11 cellular contexts compared by ENCODE assay signal in the genomic region with DNA sequence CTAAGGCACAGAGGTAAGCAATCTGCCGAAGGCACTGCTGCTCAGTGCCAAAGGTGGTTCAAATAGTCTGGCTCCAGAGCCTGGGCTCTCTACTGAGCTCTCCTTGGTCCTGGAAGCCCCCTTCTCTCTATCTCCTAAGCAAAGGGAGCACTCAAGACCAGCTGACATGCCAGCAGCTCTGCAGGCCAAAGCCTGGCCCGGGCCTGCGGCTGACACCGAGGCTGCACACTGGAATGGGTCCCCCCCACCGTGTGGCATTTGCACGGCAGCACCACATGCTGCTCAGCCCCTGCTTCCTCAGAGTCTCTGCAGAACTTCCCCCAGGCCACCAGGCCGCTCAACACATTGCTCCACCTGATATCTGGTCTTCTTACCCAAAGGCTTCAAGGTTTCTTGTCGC. TPM values are rescaled to one million over a fixed set of nuclear protein-coding genes. Genes with fewer than 3 reads are reported as not detected.
DNase-seq lines count a peak whose midpoint lies in the region; ATAC-seq, FAIRE-seq and TF ChIP-seq lines count a peak whose summit lies in the region.
"Had no signal": no experiment of that assay in that cellular context is flagged by ENCODE, and none has a peak within 500 bp of the region (broad histone marks: within the 10 kb centered on the region; RNA-seq: fewer than 3 reads in every experiment).

No MANE protein-coding gene starts in this region.

- no peaks in the 10 kb centered on the region for H4K20me1 ChIP-seq in SK-N-SH (ENCODE audit: insufficient read depth)

- DNase-seq in SK-N-SH: no peak
- peak; percentile 79 for DNase-seq in NOMO-1 treated with dmso at 0.1 percent for 144 hours (lab: John Stamatoyannopoulos, UW; ENCODE audit: unreplicated experiment)
- DNase-seq in left ventricle myocardium superior: peak; percentile 42
- peak in 8 of 49 donors; percentile 8 to 49 (median 24) for DNase-seq in substantia nigra (lab: John Stamatoyannopoulos, UW)
- no peak for DNase-seq in kidney
- DNase-seq in uterus: no peak
- no peak for DNase-seq in activated CD4-positive, CD25-positive, alpha-beta regulatory T cell treated with anti-CD3 and anti-CD28 coated beads, Interleukin-2, amount 50 U/mL, for 72 hours

- H3K27me3 ChIP-seq in SK-N-SH (ENCODE audit: insufficient read depth): no peaks in the 10 kb centered on the region
- no peaks in the 10 kb centered on the region for H3K27me3 ChIP-seq in uterus
- H3K27me3 ChIP-seq: testis had no signal

- POLR2A ChIA-PET in SK-N-SH (lab: Yijun Ruan, JAX): interaction anchor here (0.6 kb wide), 1 partner anchor 11 kb away, joined by 6 read pairs; no protein-coding TSS in a partner anchor

- H3K9me3 ChIP-seq in SK-N-SH: no peaks in the 10 kb centered on the region
- no peaks in the 10 kb centered on the region for H3K9me3 ChIP-seq in kidney (ENCODE audit: control insufficient read depth in 1 of 2, low read length in 2 of 2)
- no peaks in the 10 kb centered on the region for H3K9me3 ChIP-seq in uterus
- H3K9me3 ChIP-seq: testis had no signal

- ATAC-seq in SK-N-SH treated with all-trans-retinoic acid at 6 μM for 48 hours: no peak
- ATAC-seq in left ventricle myocardium superior: peak; percentile 54

- FAIRE-seq in kidney (lab: Jason Lieb, UNC): no peak
- FAIRE-seq: A204.1, TTC549 had no signal

- H3K9me2 ChIP-seq in SK-N-SH: no peaks in the 10 kb centered on the region

- CTCF ChIA-PET in SK-N-SH (lab: Yijun Ruan, JAX): interaction anchor here (0.6 to 6.1 kb wide), 52 partner anchors 9 to 415 kb away, joined by 3 to 71 read pairs (median 5); a partner anchor contains a TSS

- intact Hi-C loops in left ventricle myocardium superior (cut with micrococcal nuclease): loop anchor here (5.0 kb wide), 1 partner anchor 95 kb away; no protein-coding TSS in a partner anchor
- intact Hi-C loops in kidney (cut with DNase I): loop anchor here (10.0 kb wide), 1 partner anchor 93 kb away; no protein-coding TSS in a partner anchor
- intact Hi-C loops in uterus (cut with DNase I; ENCODE audit: low total_unique reads): loop anchor here (5.0 kb wide), 1 partner anchor 380 kb away; no protein-coding TSS in a partner anchor

- no peak for TF ChIP-seq RAD21 in SK-N-SH (IDR thresholded peaks at IDR 0.05; ENCODE audit: low read length)

- H3K36me3 ChIP-seq in SK-N-SH (replicated peaks in 1 of 2; ENCODE audit: control insufficient read depth in 1 of 2, insufficient read depth in 2 of 2, low read length in 1 of 2): peaks cover 26 to 41% of the 10 kb centered on the region in 2 experiments
- peaks cover 7 to 16% of the 10 kb centered on the region in 2 donors for H3K36me3 ChIP-seq in kidney (ENCODE audit: control insufficient read depth in 1 of 2, insufficient read depth in 2 of 2, low read length in 2 of 2)
- no peaks in the 10 kb centered on the region for H3K36me3 ChIP-seq in uterus

- peaks cover 4% of the 10 kb centered on the region for H3F3A ChIP-seq in SK-N-SH (replicated peaks; ENCODE audit: insufficient read depth)

- no peak overlapping the region for H3K4me2 ChIP-seq in SK-N-SH

- H2AFZ ChIP-seq in SK-N-SH (ENCODE audit: low read depth): no peak overlapping the region

- H3K27ac ChIP-seq in SK-N-SH (ENCODE audit: low read depth in 2 of 2, low read length in 1 of 2): no peak overlapping the region
- H3K27ac ChIP-seq in substantia nigra (ENCODE audit: low read depth, low read length, poor library complexity, severe bottlenecking): peak overlapping the region; percentile 13
- peak overlapping the region in 1 of 2 donors; percentile 18 for H3K27ac ChIP-seq in kidney (ENCODE audit: low read depth in 2 of 2, low read length in 2 of 2)
- H3K27ac ChIP-seq in uterus: no peak overlapping the region

- no peak overlapping the region for H3K9ac ChIP-seq in SK-N-SH
- no peak overlapping the region for H3K9ac ChIP-seq in kidney (ENCODE audit: low read length in 2 of 2)

- WGBS in SK-N-SH (ENCODE audit: low lambda C conversion rate): 62% methylated on average over 5 of the region's 8 CpGs

- H3K79me2 ChIP-seq in SK-N-SH (ENCODE audit: insufficient read depth): no peaks in the 10 kb centered on the region

- no peak for TF ChIP-seq POLR2A in uterus (IDR thresholded peaks at IDR 0.05)

- H3K4me3 ChIP-seq in SK-N-SH (ENCODE audit: low read depth in 2 of 2, low read length in 1 of 2): no peak overlapping the region
- no peak overlapping the region for H3K4me3 ChIP-seq in kidney (ENCODE audit: low read length in 2 of 2)
- no peak overlapping the region for H3K4me3 ChIP-seq in uterus
- H3K4me3 ChIP-seq: testis had no signal

- no peak for TF ChIP-seq EP300 in SK-N-SH (IDR thresholded peaks at IDR 0.05; ENCODE audit: borderline replicate concordance in 1 of 2, low read depth in 1 of 2, low read length in 1 of 2)

- H3K4me1 ChIP-seq in SK-N-SH (ENCODE audit: control insufficient read depth in 1 of 2, insufficient read depth in 2 of 2, low read depth in 1 of 2, low read length in 1 of 2): peaks cover 0 to 9% of the 10 kb centered on the region in 2 experiments; a peak in 1 of 4 replicates
- H3K4me1 ChIP-seq in kidney (ENCODE audit: control insufficient read depth in 1 of 2, insufficient read depth in 1 of 2, low read depth in 1 of 2, low read length in 2 of 2): peaks cover 22% of the 10 kb centered on the region in 2 donors
- H3K4me1 ChIP-seq in uterus: peaks cover 0 to 2% of the 10 kb centered on the region in 2 donors

- no peak for TF ChIP-seq CTCF in SK-N-SH (IDR thresholded peaks at IDR 0.05)
- no peak for TF ChIP-seq CTCF in kidney (IDR thresholded peaks at IDR 0.05; ENCODE audit: borderline replicate concordance, extremely low read depth, insufficient read depth)
- no peak for TF ChIP-seq CTCF in uterus (IDR thresholded peaks at IDR 0.05)

TF ChIP-seq in SK-N-SH, 30 proteins besides CTCF, POLR2A, EP300 and RAD21:
- no peak for TF ChIP-seq EZH2phosphoT487 (IDR thresholded peaks at IDR 0.05; ENCODE audit: borderline replicate concordance, low read depth)
- TF ChIP-seq, protein P1, sequence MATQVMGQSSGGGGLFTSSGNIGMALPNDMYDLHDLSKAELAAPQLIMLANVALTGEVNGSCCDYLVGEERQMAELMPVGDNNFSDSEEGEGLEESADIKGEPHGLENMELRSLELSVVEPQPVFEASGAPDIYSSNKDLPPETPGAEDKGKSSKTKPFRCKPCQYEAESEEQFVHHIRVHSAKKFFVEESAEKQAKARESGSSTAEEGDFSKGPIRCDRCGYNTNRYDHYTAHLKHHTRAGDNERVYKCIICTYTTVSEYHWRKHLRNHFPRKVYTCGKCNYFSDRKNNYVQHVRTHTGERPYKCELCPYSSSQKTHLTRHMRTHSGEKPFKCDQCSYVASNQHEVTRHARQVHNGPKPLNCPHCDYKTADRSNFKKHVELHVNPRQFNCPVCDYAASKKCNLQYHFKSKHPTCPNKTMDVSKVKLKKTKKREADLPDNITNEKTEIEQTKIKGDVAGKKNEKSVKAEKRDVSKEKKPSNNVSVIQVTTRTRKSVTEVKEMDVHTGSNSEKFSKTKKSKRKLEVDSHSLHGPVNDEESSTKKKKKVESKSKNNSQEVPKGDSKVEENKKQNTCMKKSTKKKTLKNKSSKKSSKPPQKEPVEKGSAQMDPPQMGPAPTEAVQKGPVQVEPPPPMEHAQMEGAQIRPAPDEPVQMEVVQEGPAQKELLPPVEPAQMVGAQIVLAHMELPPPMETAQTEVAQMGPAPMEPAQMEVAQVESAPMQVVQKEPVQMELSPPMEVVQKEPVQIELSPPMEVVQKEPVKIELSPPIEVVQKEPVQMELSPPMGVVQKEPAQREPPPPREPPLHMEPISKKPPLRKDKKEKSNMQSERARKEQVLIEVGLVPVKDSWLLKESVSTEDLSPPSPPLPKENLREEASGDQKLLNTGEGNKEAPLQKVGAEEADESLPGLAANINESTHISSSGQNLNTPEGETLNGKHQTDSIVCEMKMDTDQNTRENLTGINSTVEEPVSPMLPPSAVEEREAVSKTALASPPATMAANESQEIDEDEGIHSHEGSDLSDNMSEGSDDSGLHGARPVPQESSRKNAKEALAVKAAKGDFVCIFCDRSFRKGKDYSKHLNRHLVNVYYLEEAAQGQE (IDR thresholded peaks at IDR 0.05; ENCODE audit: low read depth, low read length): peak; percentile 54; the same call in 1 of the 2 replicates

TF ChIP-seq in SK-N-SH treated with all-trans-retinoic acid at 6 μM for 48 hours, 23 proteins besides CTCF, POLR2A, EP300 and RAD21 (continues in another document):
- no peak for TF ChIP-seq RARB (CRISPR knock-in tag; IDR thresholded peaks at IDR 0.05)
- TF ChIP-seq, protein P2, sequence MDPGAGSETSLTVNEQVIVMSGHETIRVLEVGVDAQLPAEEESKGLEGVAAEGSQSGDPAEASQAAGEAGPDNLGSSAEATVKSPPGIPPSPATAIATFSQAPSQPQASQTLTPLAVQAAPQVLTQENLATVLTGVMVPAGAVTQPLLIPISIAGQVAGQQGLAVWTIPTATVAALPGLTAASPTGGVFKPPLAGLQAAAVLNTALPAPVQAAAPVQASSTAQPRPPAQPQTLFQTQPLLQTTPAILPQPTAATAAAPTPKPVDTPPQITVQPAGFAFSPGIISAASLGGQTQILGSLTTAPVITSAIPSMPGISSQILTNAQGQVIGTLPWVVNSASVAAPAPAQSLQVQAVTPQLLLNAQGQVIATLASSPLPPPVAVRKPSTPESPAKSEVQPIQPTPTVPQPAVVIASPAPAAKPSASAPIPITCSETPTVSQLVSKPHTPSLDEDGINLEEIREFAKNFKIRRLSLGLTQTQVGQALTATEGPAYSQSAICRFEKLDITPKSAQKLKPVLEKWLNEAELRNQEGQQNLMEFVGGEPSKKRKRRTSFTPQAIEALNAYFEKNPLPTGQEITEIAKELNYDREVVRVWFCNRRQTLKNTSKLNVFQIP (CRISPR knock-in tag; IDR thresholded peaks at IDR 0.05; ENCODE audit: borderline replicate concordance, low read depth): no peak
- TF ChIP-seq TCF4 (CRISPR knock-in tag; IDR thresholded peaks at IDR 0.05; ENCODE audit: borderline replicate concordance): no peak
- no peak for TF ChIP-seq CSDC2 (CRISPR knock-in tag; IDR thresholded peaks at IDR 0.05)
- TF ChIP-seq ZNF70 (CRISPR knock-in tag; IDR thresholded peaks at IDR 0.05): no peak
- TF ChIP-seq OSR1 (CRISPR knock-in tag; IDR thresholded peaks at IDR 0.05): no peak
- TF ChIP-seq ZFP30 (CRISPR knock-in tag; IDR thresholded peaks at IDR 0.05): no peak
- no peak for TF ChIP-seq GLIS3 (CRISPR knock-in tag; IDR thresholded peaks at IDR 0.05)
- no peak for TF ChIP-seq BACH2 (CRISPR knock-in tag; IDR thresholded peaks at IDR 0.05; ENCODE audit: borderline replicate concordance)
- no peak for TF ChIP-seq ARNTL (CRISPR knock-in tag; IDR thresholded peaks at IDR 0.05; ENCODE audit: borderline replicate concordance, low read depth)
- TF ChIP-seq ZNF565 (CRISPR knock-in tag; conservative IDR thresholded peaks at IDR 0.05; ENCODE audit: low read depth): no peak
- TF ChIP-seq PPARA (CRISPR knock-in tag; IDR thresholded peaks at IDR 0.05; ENCODE audit: borderline replicate concordance): no peak
- no peak for TF ChIP-seq ESRRG (CRISPR knock-in tag; IDR thresholded peaks at IDR 0.05)

RNA-seq across cellular contexts. Expression of a gene that starts 57.8 kb away (rescaled TPM):
- polyA plus RNA-seq in SK-N-SH (2012; rRNA removed) (25.5 and 30.7 TPM in 2 replicates), kidney (ENCODE audit: insufficient read depth, low read depth, low replicate concordance) (38.5 TPM)
- 38.4 and 38.5 TPM in 2 replicates for polyA plus RNA-seq in SK-N-SH (2012; cell fraction: cytosol; rRNA removed)
- polyA plus RNA-seq in SK-N-SH (2012; cell fraction: nucleus; rRNA removed): 13.7 and 19.2 TPM in 2 replicates
- total RNA-seq in left ventricle myocardium superior (41.2 TPM), kidney (118 TPM), uterus (10 to 100 TPM; 31.8 to 93.7 (median 69.0) TPM)

Comparison
In these comparisons a context has a peak if more than half of its experiments do, and no peak if none do; other contexts are left out.
1. DNase-seq: peak in NOMO-1 treated with dmso at 0.1 percent for 144 hours (single experiment) and left ventricle myocardium superior (single experiment); none in SK-N-SH (single experiment), kidney (single experiment), uterus (0 of 2) and activated CD4-positive, CD25-positive, alpha-beta regulatory T cell treated with anti-CD3 and anti-CD28 coated beads, Interleukin-2, amount 50 U/mL, for 72 hours (single experiment).